Comparison of ENCODE assay signal across 18 cellular contexts in genomic region chr1:170513138-170513537, GRCh38.
"Had no signal": no experiment of that assay in that cellular context is flagged by ENCODE, and none has a peak within 500 bp of the region (broad histone marks: within the 10 kb centered on the region; RNA-seq: fewer than 3 reads in every experiment).

No MANE protein-coding gene starts in this region.

- H3K27me3 ChIP-seq: colonic mucosa, left lung, pancreas had no signal

- H3K27ac ChIP-seq: colonic mucosa, left lung, pancreas, thoracic aorta had no signal

- H3K4me1 ChIP-seq: colonic mucosa, left lung, pancreas had no signal

- H3K9me3 ChIP-seq: colonic mucosa, left lung, pancreas, thoracic aorta had no signal

- H3K4me3 Mint-ChIP-seq: activated B cell treated with CpG ODN at 0.5 μM for 24 hours; activated CD8-positive, alpha-beta T cell treated with anti-CD3 and anti-CD28 coated beads for 36 hours; activated T-cell treated with anti-CD3 and anti-CD28 coated beads, Interleukin-2, amount 50 U/mL, for 4 hours; naive thymus-derived CD4-positive, alpha-beta T cell had no signal

- DNase-seq: activated B cell treated with CpG ODN at 0.5 μM for 24 hours; activated CD4-positive, alpha-beta T cell treated with anti-CD3 and anti-CD28 coated beads for 48 hours; activated CD8-positive, alpha-beta T cell treated with anti-CD3 and anti-CD28 coated beads for 36 hours; activated gamma-delta T cell; activated T-cell treated with anti-CD3 and anti-CD28 coated beads, Interleukin-2, amount 50 U/mL, for 4 hours; amniotic stem cell; caudate nucleus; colonic mucosa; kidney; left lung; mammary epithelial cell; naive thymus-derived CD4-positive, alpha-beta T cell; pancreas; stimulated activated CD4-positive, alpha-beta T cell treated with anti-CD3 and anti-CD28 coated beads, Interleukin-12 subunit alpha, Interleukin-12 subunit beta, amount 100 ng/mL, for 4 hours; stimulated activated CD4-positive, alpha-beta T cell treated with anti-CD3 and anti-CD28 coated beads, Interleukin-2, amount 100 ng/mL, for 24 hours had no signal

- H3K36me3 Mint-ChIP-seq: activated naive CD4-positive, alpha-beta T cell treated with anti-CD3 and anti-CD28 coated beads, Interleukin-2, amount 50 U/mL, for 72 hours; naive thymus-derived CD4-positive, alpha-beta T cell had no signal

- H3K4me1 Mint-ChIP-seq: activated B cell treated with CpG ODN at 0.5 μM for 24 hours had no signal

- H3K9me3 Mint-ChIP-seq: activated B cell treated with CpG ODN at 0.5 μM for 24 hours; activated CD8-positive, alpha-beta T cell treated with anti-CD3 and anti-CD28 coated beads for 36 hours; activated naive CD4-positive, alpha-beta T cell treated with anti-CD3 and anti-CD28 coated beads, Interleukin-2, amount 50 U/mL, for 72 hours; activated T-cell treated with anti-CD3 and anti-CD28 coated beads, Interleukin-2, amount 50 U/mL, for 4 hours had no signal

- ATAC-seq: activated CD8-positive, alpha-beta T cell treated with anti-CD3 and anti-CD28 coated beads for 36 hours; activated naive CD4-positive, alpha-beta T cell treated with anti-CD3 and anti-CD28 coated beads, Interleukin-2, amount 50 U/mL, for 72 hours; activated T-cell treated with anti-CD3 and anti-CD28 coated beads, Interleukin-2, amount 50 U/mL, for 4 hours; esophagus mucosa; left lung; naive thymus-derived CD4-positive, alpha-beta T cell; pancreas had no signal

- H3K27ac Mint-ChIP-seq: activated B cell treated with CpG ODN at 0.5 μM for 24 hours; activated CD8-positive, alpha-beta T cell treated with anti-CD3 and anti-CD28 coated beads for 36 hours; activated naive CD4-positive, alpha-beta T cell treated with anti-CD3 and anti-CD28 coated beads, Interleukin-2, amount 50 U/mL, for 72 hours; naive thymus-derived CD4-positive, alpha-beta T cell had no signal

- H3K4me3 ChIP-seq: colonic mucosa, left lung, pancreas, thoracic aorta had no signal

- H3K36me3 ChIP-seq: colonic mucosa, left lung, pancreas, thoracic aorta had no signal
